ENCODE assay signal across 15 cellular contexts in the genomic region with DNA sequence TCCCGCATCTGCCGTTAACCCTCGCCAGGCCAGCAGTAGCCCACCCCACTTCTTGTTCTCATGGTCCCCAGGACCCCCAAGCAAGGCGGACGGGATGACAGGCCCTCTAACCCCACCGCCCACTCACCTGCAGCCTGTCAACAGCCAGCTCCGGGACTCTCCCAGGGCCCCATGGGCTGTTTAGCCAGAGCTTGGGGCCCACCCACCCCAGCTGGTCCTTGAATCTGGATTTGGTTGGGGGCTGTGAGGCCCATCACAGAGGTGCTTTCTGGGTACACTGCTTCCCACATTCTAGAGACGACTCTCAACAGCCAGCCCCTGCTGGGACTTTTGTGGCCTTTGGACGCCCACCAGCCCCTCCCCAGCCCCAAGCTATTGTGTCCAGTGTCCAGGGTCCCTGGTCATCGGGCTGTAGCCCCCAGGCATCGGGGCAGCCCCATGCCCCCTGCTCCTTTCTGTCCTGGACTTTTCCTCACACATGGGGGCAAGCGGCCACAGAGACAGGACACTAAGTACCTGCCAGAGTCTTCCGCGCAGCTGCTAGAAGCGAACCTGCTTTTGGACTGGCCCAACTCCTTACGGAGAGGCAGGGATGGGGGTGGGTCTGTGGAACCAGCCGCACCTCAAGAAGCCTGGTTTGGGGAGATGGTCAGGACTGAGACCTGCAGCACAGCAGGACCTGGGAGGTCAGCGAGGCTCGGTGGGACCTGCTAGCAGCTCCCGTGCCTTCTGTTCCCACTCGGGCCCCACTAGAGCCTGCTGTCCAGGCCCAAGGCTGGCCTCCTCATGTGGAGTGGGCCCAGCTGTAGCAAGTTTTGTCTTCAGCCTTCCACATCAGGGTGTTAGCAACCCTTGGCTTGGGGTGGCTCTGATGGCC.
"Had no signal": no experiment of that assay in that cellular context is flagged by ENCODE, and none has a peak within 500 bp of the region (broad histone marks: within the 10 kb centered on the region; RNA-seq: fewer than 3 reads in every experiment).

No MANE protein-coding gene starts in this region.

- H3K4me1 ChIP-seq: sigmoid colon, transverse colon had no signal

- H3K27me3 ChIP-seq: ovary, sigmoid colon, stomach, transverse colon had no signal

- DNase-seq: effector memory CD4-positive, alpha-beta T cell; islet precursor cell; mammary epithelial cell; naive thymus-derived CD8-positive, alpha-beta T cell; nucleus accumbens; sigmoid colon; stimulated activated CD4-positive, alpha-beta T cell treated with anti-CD3 and anti-CD28 coated beads, Interleukin-12 subunit alpha, Interleukin-12 subunit beta, amount 100 ng/mL, for 4 hours; stimulated activated naive CD4-positive, alpha-beta T cell; stomach; substantia nigra; transverse colon had no signal

- H3K9me3 ChIP-seq: ovary, sigmoid colon, stomach, thoracic aorta, transverse colon had no signal

- ATAC-seq: esophagus mucosa; naive thymus-derived CD8-positive, alpha-beta T cell had no signal

- H3K27ac ChIP-seq: ovary, sigmoid colon, skin epidermis, stomach, thoracic aorta, transverse colon had no signal

- H3K36me3 ChIP-seq: ovary, sigmoid colon, stomach, thoracic aorta, transverse colon had no signal

- H3K4me3 ChIP-seq: ovary, sigmoid colon, skin epidermis, stomach, thoracic aorta, transverse colon had no signal
